Comparison of ENCODE assay signal across 24 cellular contexts in genomic region chr7:26950854-26951253, GRCh38.
"Had no signal": no experiment of that assay in that cellular context is flagged by ENCODE, and none has a peak within 500 bp of the region (broad histone marks: within the 10 kb centered on the region; RNA-seq: fewer than 3 reads in every experiment).

No MANE protein-coding gene starts in this region.

- H3K4me1 ChIP-seq: esophagus muscularis mucosa, gastroesophageal sphincter, stomach, transverse colon had no signal

- H3K4me3 ChIP-seq: dorsolateral prefrontal cortex, esophagus muscularis mucosa, gastroesophageal sphincter, lung, stomach, thoracic aorta, transverse colon had no signal

- H3K27ac ChIP-seq: dorsolateral prefrontal cortex, epithelial cell of prostate, esophagus muscularis mucosa, gastroesophageal sphincter, neutrophil, stomach, thoracic aorta, transverse colon had no signal

- H3K36me3 ChIP-seq: esophagus muscularis mucosa, gastroesophageal sphincter, neutrophil, stomach, thoracic aorta, transverse colon had no signal

- H3K27me3 ChIP-seq: esophagus muscularis mucosa, neutrophil, transverse colon had no signal

- DNase-seq: cortex of kidney; dorsolateral prefrontal cortex; effector CD8-positive, alpha-beta T cell; glutamatergic neuron; kidney; left colon; left ventricle myocardium superior; mesenchymal stem cell; naive thymus-derived CD4-positive, alpha-beta T cell; nephron progenitor cell; stimulated activated CD4-positive, alpha-beta T cell treated with anti-CD3 and anti-CD28 coated beads, Interleukin-2, amount 100 ng/mL, for 24 hours; stimulated activated CD4-positive, alpha-beta T cell treated with anti-CD3 and anti-CD28 coated beads, Interleukin-4, amount 100 ng/mL, for 4 hours; stimulated activated naive B cell treated with anti-CD40 and anti-IgM and Interleukin-4, amounts not matched to agents 10 μg/mL and 1 μg/mL and 100 μg/mL, for 72 hours; stomach; substantia nigra; transverse colon had no signal

- FAIRE-seq: endometrium had no signal

- H3K9me3 ChIP-seq: esophagus muscularis mucosa, gastroesophageal sphincter, neutrophil, stomach, thoracic aorta, transverse colon had no signal

- ATAC-seq: gastroesophageal sphincter; left colon; left ventricle myocardium superior; naive thymus-derived CD4-positive, alpha-beta T cell; sciatic nerve; stimulated activated naive B cell treated with anti-CD40 and anti-IgM and Interleukin-4, amounts not matched to agents 10 μg/mL and 1 μg/mL and 100 μg/mL, for 72 hours had no signal
